ENCODE assay signal across 6 cellular contexts in genomic region chr19:52896431-52897148, GRCh38. TPM values are rescaled to one million over a fixed set of nuclear protein-coding genes. Genes with fewer than 3 reads are reported as not detected.
DNase-seq lines count a peak whose midpoint lies in the region; ATAC-seq and TF ChIP-seq lines count a peak whose summit lies in the region.

No MANE protein-coding gene starts in this region.

- H3K4me1 Mint-ChIP-seq in stimulated activated effector memory CD8-positive, alpha-beta T cell treated with anti-CD3 and anti-CD28 coated beads, Interleukin-12 subunit alpha, Interleukin-12 subunit beta, amount 100 ng/mL, for 72 hours, result peaks cover 15% of the 10 kb centered on the region

- H3K36me3 ChIP-seq in OCI-LY3 (replicated peaks; ENCODE audit: low read depth, low read length), result peaks cover 30% of the 10 kb centered on the region

- H3K9me3 Mint-ChIP-seq in stimulated activated effector memory CD8-positive, alpha-beta T cell treated with anti-CD3 and anti-CD28 coated beads, Interleukin-12 subunit alpha, Interleukin-12 subunit beta, amount 100 ng/mL, for 72 hours, result no peaks in the 10 kb centered on the region

- H3K36me3 Mint-ChIP-seq in stimulated activated effector memory CD8-positive, alpha-beta T cell treated with anti-CD3 and anti-CD28 coated beads, Interleukin-12 subunit alpha, Interleukin-12 subunit beta, amount 100 ng/mL, for 72 hours, result peaks cover 31% of the 10 kb centered on the region

- peaks cover 44% of the 10 kb centered on the region for H3K4me1 ChIP-seq in OCI-LY3 (ENCODE audit: low read length)

- TF ChIP-seq CTCF in OCI-LY3 (IDR thresholded peaks at IDR 0.05; ENCODE audit: low read depth, low read length) (no peak), fibroblast of villous mesenchyme (IDR thresholded peaks at IDR 0.05; ENCODE audit: insufficient read depth, low read depth, low read length) (no peak)

- DNase-seq in fibroblast of villous mesenchyme (ENCODE audit: low read depth) (peak; percentile 28), SHP77 (lab: John Stamatoyannopoulos, UW) (no peak)
- no peak for DNase-seq in stimulated activated effector memory CD8-positive, alpha-beta T cell treated with anti-CD3 and anti-CD28 coated beads, Interleukin-12 subunit alpha, Interleukin-12 subunit beta, amount 100 ng/mL, for 72 hours (ENCODE audit: low spot score in 2 of 2)

- ATAC-seq in GM21360 (IDR thresholded peaks at IDR 0.05; ENCODE audit: unreplicated experiment) (peak; percentile 4), GM19035 (IDR thresholded peaks at IDR 0.05; ENCODE audit: unreplicated experiment) (no peak)
- no peak for ATAC-seq in stimulated activated effector memory CD8-positive, alpha-beta T cell treated with anti-CD3 and anti-CD28 coated beads, Interleukin-12 subunit alpha, Interleukin-12 subunit beta, amount 100 ng/mL, for 72 hours

- H3K79me2 ChIP-seq in OCI-LY3 (ENCODE audit: low read length), result peaks cover 86% of the 10 kb centered on the region

- peak overlapping the region; percentile 63 for H3K4me2 ChIP-seq in OCI-LY3 (ENCODE audit: low read length)

- no peak overlapping the region for H2AFZ ChIP-seq in OCI-LY3 (ENCODE audit: low read depth, low read length)

- no peaks in the 10 kb centered on the region for H3K27me3 ChIP-seq in OCI-LY3 (ENCODE audit: low read depth, low read length)

- no peaks in the 10 kb centered on the region for H3K9me3 ChIP-seq in OCI-LY3 (ENCODE audit: insufficient read depth, low read length)

- peak overlapping the region; percentile 83 for H3K4me3 Mint-ChIP-seq in stimulated activated effector memory CD8-positive, alpha-beta T cell treated with anti-CD3 and anti-CD28 coated beads, Interleukin-12 subunit alpha, Interleukin-12 subunit beta, amount 100 ng/mL, for 72 hours

- H3K4me3 ChIP-seq in OCI-LY3 (ENCODE audit: low read length) (peak overlapping the region; percentile 92), fibroblast of villous mesenchyme (ENCODE audit: low read depth, low read length) (peak overlapping the region; percentile 94)

- peak overlapping the region; percentile 95 for H3K27ac ChIP-seq in OCI-LY3 (ENCODE audit: low read length)

- H3K9ac ChIP-seq in OCI-LY3 (ENCODE audit: low read length), result peak overlapping the region; percentile 96

- H3K27ac Mint-ChIP-seq in stimulated activated effector memory CD8-positive, alpha-beta T cell treated with anti-CD3 and anti-CD28 coated beads, Interleukin-12 subunit alpha, Interleukin-12 subunit beta, amount 100 ng/mL, for 72 hours, result peak overlapping the region; percentile 91

- H4K20me1 ChIP-seq in OCI-LY3 (ENCODE audit: insufficient read depth, low read length), result peaks cover 25% of the 10 kb centered on the region

RNA-seq across cellular contexts. Expression of gene ZNF320, which starts 0.8 kb away (rescaled TPM):
- 6.4 and 18.6 TPM in 2 replicates for total RNA-seq in fibroblast of villous mesenchyme

RNA-seq across cellular contexts. Expression of gene ZNF888, which starts 26.6 kb away (rescaled TPM):
- total RNA-seq in fibroblast of villous mesenchyme, result 1.9 and 4.7 TPM in 2 replicates

RNA-seq across cellular contexts. Expression of gene ZNF468, which starts 39.2 kb away (rescaled TPM):
- total RNA-seq in fibroblast of villous mesenchyme, result 12.6 and 16.8 TPM in 2 replicates
